20 cellular contexts compared by ENCODE assay signal in the genomic region with DNA sequence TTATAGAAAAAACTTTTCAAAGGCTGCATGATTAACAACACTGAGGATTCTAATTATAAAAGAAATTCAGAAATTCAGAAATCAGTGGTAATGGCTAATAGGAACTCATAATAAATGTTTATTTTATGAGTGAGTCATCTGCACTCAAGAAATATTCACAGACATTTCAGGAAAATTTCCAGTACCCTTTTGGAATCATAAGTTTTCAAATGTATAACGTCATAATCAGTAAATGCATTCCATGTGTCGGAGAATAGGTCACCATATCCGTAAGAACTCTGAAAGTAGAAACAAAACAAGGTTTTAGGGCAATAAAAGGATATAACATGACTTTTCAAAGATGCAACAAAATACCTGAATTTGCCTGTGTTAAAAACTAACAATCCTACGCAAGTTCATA. TPM values are rescaled to one million over a fixed set of nuclear protein-coding genes. Genes with fewer than 3 reads are reported as not detected.
"Had no signal": no experiment of that assay in that cellular context is flagged by ENCODE, and none has a peak within 500 bp of the region (broad histone marks: within the 10 kb centered on the region; RNA-seq: fewer than 3 reads in every experiment).

No MANE protein-coding gene starts in this region.

- H3K27me3 ChIP-seq: stomach had no signal

- H3K9me3 ChIP-seq: stomach, thoracic aorta had no signal

- DNase-seq: activated CD4-positive, alpha-beta T cell treated with anti-CD3 and anti-CD28 coated beads for 4 hours; activated naive CD4-positive, alpha-beta T cell treated with anti-CD3 and anti-CD28 coated beads for 36 hours; cerebellar nuclear complex; mammary epithelial cell; natural killer cell; nucleus accumbens; right cardiac atrium; small intestine; stomach; T-cell; T1000 had no signal

- H3K27ac Mint-ChIP-seq: activated naive CD4-positive, alpha-beta T cell treated with anti-CD3 and anti-CD28 coated beads for 36 hours; activated T-helper 17 cell treated with anti-CD3 and anti-CD28 coated beads, Interleukin-2, amount 50 U/mL, for 72 hours; brain; endodermal cell; natural killer cell; progenitor cell of endocrine pancreas; T-cell had no signal

- H3K4me1 ChIP-seq: stomach had no signal

- H3K27me3 Mint-ChIP-seq: activated T-helper 17 cell treated with anti-CD3 and anti-CD28 coated beads, Interleukin-2, amount 50 U/mL, for 72 hours; brain; progenitor cell of endocrine pancreas; T-cell had no signal

- H3K4me3 Mint-ChIP-seq: activated naive CD4-positive, alpha-beta T cell treated with anti-CD3 and anti-CD28 coated beads for 36 hours; activated T-helper 17 cell treated with anti-CD3 and anti-CD28 coated beads, Interleukin-2, amount 50 U/mL, for 72 hours; brain; endodermal cell; natural killer cell; T-cell had no signal

- H3K9me3 Mint-ChIP-seq: activated naive CD4-positive, alpha-beta T cell treated with anti-CD3 and anti-CD28 coated beads for 36 hours; natural killer cell; T-cell had no signal

- FAIRE-seq: islet of Langerhans, small intestine had no signal

- H3K27ac ChIP-seq: stomach had no signal

- ATAC-seq: activated T-helper 17 cell treated with anti-CD3 and anti-CD28 coated beads, Interleukin-2, amount 50 U/mL, for 72 hours; esophagus mucosa; natural killer cell; right cardiac atrium; T-cell had no signal

- H3K4me3 ChIP-seq: stomach, thoracic aorta had no signal

- H3K4me1 Mint-ChIP-seq: brain, endodermal cell, natural killer cell, T-cell had no signal

RNA-seq across cellular contexts. Expression of a gene that starts 56.4 kb away (rescaled TPM):
- total RNA-seq: activated naive CD4-positive, alpha-beta T cell treated with anti-CD3 and anti-CD28 coated beads for 36 hours; activated T-helper 17 cell treated with anti-CD3 and anti-CD28 coated beads, Interleukin-2, amount 50 U/mL, for 72 hours; dermis microvascular lymphatic vessel endothelial cell; esophagus mucosa; mammary epithelial cell; natural killer cell; right cardiac atrium; T-cell; thoracic aorta; urinary bladder had no signal
- polyA plus RNA-seq: mammary epithelial cell, right cardiac atrium, small intestine had no signal
